Comparison of ENCODE assay signal across 1 cellular context in the genomic region with DNA sequence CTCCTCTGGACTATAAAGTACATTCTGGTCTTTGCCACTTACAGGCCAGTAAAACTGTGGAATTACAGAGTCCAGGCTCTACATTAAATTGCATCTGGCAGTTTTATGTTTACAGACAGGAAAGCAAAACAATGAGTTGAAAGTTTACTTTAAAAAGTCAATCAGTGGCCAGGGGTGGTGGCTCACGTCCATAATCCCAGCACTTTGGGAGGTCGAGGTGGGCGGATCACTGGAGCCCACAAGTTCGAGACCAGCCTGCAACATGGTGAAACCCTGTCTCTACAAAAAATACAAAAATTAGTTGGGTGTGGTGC.
TF ChIP-seq lines count a peak whose summit lies in the region.

No MANE protein-coding gene starts in this region.

TF ChIP-seq in WTC11, 78 proteins besides CTCF, POLR2A, EP300 and RAD21 (continued from another document):
- no peak for TF ChIP-seq IRF2 (CRISPR knock-in tag; IDR thresholded peaks at IDR 0.05; ENCODE audit: borderline replicate concordance, low read depth)
- TF ChIP-seq, protein P1, sequence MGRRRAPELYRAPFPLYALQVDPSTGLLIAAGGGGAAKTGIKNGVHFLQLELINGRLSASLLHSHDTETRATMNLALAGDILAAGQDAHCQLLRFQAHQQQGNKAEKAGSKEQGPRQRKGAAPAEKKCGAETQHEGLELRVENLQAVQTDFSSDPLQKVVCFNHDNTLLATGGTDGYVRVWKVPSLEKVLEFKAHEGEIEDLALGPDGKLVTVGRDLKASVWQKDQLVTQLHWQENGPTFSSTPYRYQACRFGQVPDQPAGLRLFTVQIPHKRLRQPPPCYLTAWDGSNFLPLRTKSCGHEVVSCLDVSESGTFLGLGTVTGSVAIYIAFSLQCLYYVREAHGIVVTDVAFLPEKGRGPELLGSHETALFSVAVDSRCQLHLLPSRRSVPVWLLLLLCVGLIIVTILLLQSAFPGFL (CRISPR knock-in tag; IDR thresholded peaks at IDR 0.05; ENCODE audit: borderline replicate concordance), result no peak
- TF ChIP-seq, protein P2, sequence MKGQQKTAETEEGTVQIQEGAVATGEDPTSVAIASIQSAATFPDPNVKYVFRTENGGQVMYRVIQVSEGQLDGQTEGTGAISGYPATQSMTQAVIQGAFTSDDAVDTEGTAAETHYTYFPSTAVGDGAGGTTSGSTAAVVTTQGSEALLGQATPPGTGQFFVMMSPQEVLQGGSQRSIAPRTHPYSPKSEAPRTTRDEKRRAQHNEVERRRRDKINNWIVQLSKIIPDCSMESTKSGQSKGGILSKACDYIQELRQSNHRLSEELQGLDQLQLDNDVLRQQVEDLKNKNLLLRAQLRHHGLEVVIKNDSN (CRISPR knock-in tag; IDR thresholded peaks at IDR 0.05), result no peak
- TF ChIP-seq ZNF121 (CRISPR knock-in tag; IDR thresholded peaks at IDR 0.05), result no peak
